In the genomic region with DNA sequence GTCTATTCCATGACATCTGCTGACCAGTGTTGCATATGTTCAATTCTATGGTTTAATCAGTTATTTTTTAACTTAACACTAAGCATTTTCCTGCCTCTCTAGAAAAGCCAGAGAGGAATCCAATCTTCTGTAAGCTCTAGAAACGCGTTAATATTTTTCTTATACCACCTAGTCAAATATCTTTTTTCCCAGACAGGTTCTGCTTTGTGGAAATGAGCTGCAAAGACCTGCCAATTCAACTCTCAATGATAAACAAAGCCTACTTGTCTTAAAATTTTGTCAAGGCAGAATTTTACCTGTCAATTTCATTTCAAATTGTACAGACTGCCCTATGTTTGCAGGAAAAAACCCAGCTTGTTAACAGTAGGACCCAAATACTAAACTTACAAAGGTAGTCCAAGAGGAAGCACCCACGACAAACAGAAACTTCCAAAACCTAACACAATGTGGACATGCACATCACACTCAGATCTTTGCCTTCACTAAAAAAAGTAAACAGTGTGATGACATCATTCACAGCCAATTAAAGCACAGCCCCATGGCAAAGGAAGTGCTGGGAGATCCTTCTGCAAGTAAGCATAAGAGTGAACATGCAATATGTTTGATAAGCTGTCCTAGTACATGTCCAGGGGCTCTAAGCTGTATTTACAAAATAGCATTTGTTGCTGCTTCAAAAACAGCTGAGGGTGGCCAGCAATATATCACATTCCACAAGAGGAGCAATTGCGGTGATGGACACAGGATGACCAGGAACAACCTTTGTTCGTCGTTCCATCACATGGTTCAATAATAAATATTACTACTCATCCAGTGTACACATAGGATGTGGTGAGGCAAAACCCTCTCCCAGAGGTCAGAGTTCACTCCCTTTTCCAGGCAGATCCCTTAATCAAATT, we compare ENCODE assay signal across 12 cellular contexts.
DNase-seq lines count a peak whose midpoint lies in the region; ATAC-seq and TF ChIP-seq lines count a peak whose summit lies in the region.
"Had no signal": no experiment of that assay in that cellular context is flagged by ENCODE, and none has a peak within 500 bp of the region (broad histone marks: within the 10 kb centered on the region; RNA-seq: fewer than 3 reads in every experiment).

No MANE protein-coding gene starts in this region.

- H3K9me3 Mint-ChIP-seq in chondrocyte (ENCODE audit: low read depth), result no peaks in the 10 kb centered on the region

- peaks cover 22% of the 10 kb centered on the region for H3K4me1 ChIP-seq in mucosa of descending colon (ENCODE audit: low read depth)

- H3K4me3 ChIP-seq in mucosa of descending colon, result no peak overlapping the region
- H3K4me3 ChIP-seq: BLaER1 treated with 17β-estradiol and CSF1 and Interleukin-3, amounts not matched to agents 10 nM and 100 nM had no signal

- H3K27ac Mint-ChIP-seq in chondrocyte (ENCODE audit: unreplicated experiment), result no peak overlapping the region

- DNase-seq in EL, result peak; percentile 52
- DNase-seq in NCI-H2196 (lab: John Stamatoyannopoulos, UW; ENCODE audit: unreplicated experiment), result peak; percentile 19
- peak; percentile 41 for DNase-seq in dermis blood vessel endothelial cell
- peak in 1 of 3 donors; percentile 40 for DNase-seq in mucosa of descending colon
- DNase-seq in stimulated activated CD8-positive, alpha-beta memory T cell treated with anti-CD3 and anti-CD28 coated beads, Interleukin-4, amount 100 ng/mL, for 48 hours, result no peak
- no peak for DNase-seq in chondrocyte (ENCODE audit: low spot score)
- no peak for DNase-seq in CD1c-positive myeloid dendritic cell (ENCODE audit: extremely low spot score)
- DNase-seq: cortex of kidney, NCI-H2029 had no signal

- no peaks in the 10 kb centered on the region for H3K9me3 ChIP-seq in mucosa of descending colon
- H3K9me3 ChIP-seq: BLaER1 treated with 17β-estradiol and CSF1 and Interleukin-3, amounts not matched to agents 10 nM and 100 nM had no signal

- H3K4me1 Mint-ChIP-seq in chondrocyte (ENCODE audit: low read depth), result peaks cover 45% of the 10 kb centered on the region

- H3K36me3 ChIP-seq in mucosa of descending colon (ENCODE audit: low read depth), result no peaks in the 10 kb centered on the region
- H3K36me3 ChIP-seq: BLaER1 treated with 17β-estradiol and CSF1 and Interleukin-3, amounts not matched to agents 10 nM and 100 nM had no signal

- H3K36me3 Mint-ChIP-seq in chondrocyte (ENCODE audit: low read depth), result no peaks in the 10 kb centered on the region

- intact Hi-C loops in mucosa of descending colon (cut with DNase I, micrococcal nuclease), result no loop called here

- peak; percentile 80 for ATAC-seq in mucosa of descending colon
- no peak for ATAC-seq in GM21825 (IDR thresholded peaks at IDR 0.05; ENCODE audit: unreplicated experiment)
- ATAC-seq: activated CD4-positive, CD25-positive, alpha-beta regulatory T cell treated with anti-CD3 and anti-CD28 coated beads, Interleukin-2, amount 50 U/mL, for 24 hours had no signal

- H3K27me3 Mint-ChIP-seq in chondrocyte (ENCODE audit: low read depth), result no peaks in the 10 kb centered on the region

- H3K4me3 Mint-ChIP-seq in chondrocyte (ENCODE audit: unreplicated experiment), result no peak overlapping the region

- TF ChIP-seq CTCF in mucosa of descending colon (IDR thresholded peaks at IDR 0.05), result no peak
- TF ChIP-seq CTCF in chondrocyte (IDR thresholded peaks at IDR 0.05), result no peak

Comparison
In these comparisons a context has a peak if more than half of its experiments do, and no peak if none do; other contexts are left out.
1. DNase-seq: peak in EL (single experiment), NCI-H2196 (single experiment) and dermis blood vessel endothelial cell (single experiment); none in stimulated activated CD8-positive, alpha-beta memory T cell treated with anti-CD3 and anti-CD28 coated beads, Interleukin-4, amount 100 ng/mL, for 48 hours (single experiment), chondrocyte (single experiment) and CD1c-positive myeloid dendritic cell (single experiment).